In the genomic region with DNA sequence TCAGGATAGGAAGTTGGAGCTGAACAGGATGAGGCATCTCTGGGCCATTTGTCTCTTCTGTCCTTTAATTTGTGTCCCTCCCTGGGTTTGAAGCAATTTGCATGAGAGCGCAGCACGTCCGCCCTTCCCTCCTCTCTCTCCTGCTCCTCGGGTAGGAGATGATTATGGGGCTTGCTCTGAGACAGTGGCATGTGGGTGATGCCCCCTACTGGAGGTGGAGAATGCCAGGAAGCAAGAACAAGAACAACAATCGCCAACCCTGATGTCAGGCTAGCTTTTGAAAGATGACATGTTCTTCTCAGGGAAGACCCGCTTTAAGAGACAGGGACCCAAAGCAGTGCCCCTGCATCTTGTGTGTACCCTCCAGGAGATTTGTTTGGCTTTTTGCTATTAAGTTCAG, we compare ENCODE assay signal across 10 cellular contexts.
DNase-seq lines count a peak whose midpoint lies in the region; ATAC-seq and TF ChIP-seq lines count a peak whose summit lies in the region.
"Had no signal": no experiment of that assay in that cellular context is flagged by ENCODE, and none has a peak within 500 bp of the region (broad histone marks: within the 10 kb centered on the region; RNA-seq: fewer than 3 reads in every experiment).

No MANE protein-coding gene starts in this region.

- H3K36me3 ChIP-seq in SK-N-SH (replicated peaks in 1 of 2; ENCODE audit: control insufficient read depth in 1 of 2, insufficient read depth in 2 of 2, low read length in 1 of 2) (no peaks in the 10 kb centered on the region), Loucy (ENCODE audit: insufficient read depth, low read length) (no peaks in the 10 kb centered on the region), mesendoderm (ENCODE audit: control insufficient read depth, insufficient read depth, low read length) (no peaks in the 10 kb centered on the region)
- H3K36me3 ChIP-seq: BLaER1 treated with 17β-estradiol and CSF1 and Interleukin-3, amounts not matched to agents 10 nM and 100 nM; pancreas had no signal

- H3K9ac ChIP-seq in SK-N-SH (no peak overlapping the region), Loucy (ENCODE audit: low read depth, low read length, poor library complexity, severe bottlenecking) (no peak overlapping the region), mesendoderm (ENCODE audit: low read length) (no peak overlapping the region)
- H3K9ac ChIP-seq: BLaER1 treated with 17β-estradiol and CSF1 and Interleukin-3, amounts not matched to agents 10 nM and 100 nM had no signal

- H3K27me3 ChIP-seq in SK-N-SH (ENCODE audit: insufficient read depth) (no peaks in the 10 kb centered on the region), Loucy (ENCODE audit: insufficient read depth, low read length, poor library complexity, severe bottlenecking) (no peaks in the 10 kb centered on the region), mesendoderm (ENCODE audit: insufficient read depth, low read length, poor library complexity) (no peaks in the 10 kb centered on the region)
- H3K27me3 ChIP-seq: pancreas had no signal

- no peaks in the 10 kb centered on the region for H3F3A ChIP-seq in SK-N-SH (replicated peaks; ENCODE audit: insufficient read depth)
- H3F3A ChIP-seq in Loucy (ENCODE audit: low read depth) = no peaks in the 10 kb centered on the region

- no peak overlapping the region for H2AFZ ChIP-seq in SK-N-SH (ENCODE audit: low read depth)
- H2AFZ ChIP-seq in Loucy (ENCODE audit: low read length) = peak overlapping the region; percentile 54; the same call in 1 of the 2 replicates

- intact Hi-C loops in activated CD8-positive, alpha-beta T cell treated with anti-CD3 and anti-CD28 coated beads for 36 hours (cut with micrococcal nuclease) = no loop called here

- H2BK15ac ChIP-seq in mesendoderm (replicated peaks; ENCODE audit: low read depth) = no peak overlapping the region

- H3K27ac ChIP-seq in SK-N-SH (ENCODE audit: low read depth in 2 of 2, low read length in 1 of 2) (no peak overlapping the region), mesendoderm (ENCODE audit: low read depth, low read length) (no peak overlapping the region)
- H3K27ac ChIP-seq: BLaER1 treated with 17β-estradiol and CSF1 and Interleukin-3, amounts not matched to agents 10 nM and 100 nM; pancreas had no signal

- no peak for TF ChIP-seq EP300 in SK-N-SH (IDR thresholded peaks at IDR 0.05; ENCODE audit: borderline replicate concordance in 1 of 2, low read depth in 1 of 2, low read length in 1 of 2)

- POLR2A ChIA-PET in SK-N-SH (lab: Yijun Ruan, JAX) = no interaction called here
- POLR2A ChIA-PET in activated CD8-positive, alpha-beta T cell treated with anti-CD3 and anti-CD28 coated beads for 36 hours (lab: Charles Lee) = no interaction called here

- H3K4me1 Mint-ChIP-seq in activated CD8-positive, alpha-beta T cell treated with anti-CD3 and anti-CD28 coated beads for 36 hours (ENCODE audit: low read depth) = no peaks in the 10 kb centered on the region

- H3K4me1 ChIP-seq in SK-N-SH (ENCODE audit: control insufficient read depth in 1 of 2, insufficient read depth in 2 of 2, low read depth in 1 of 2, low read length in 1 of 2) (no peaks in the 10 kb centered on the region; a peak in 1 of 4 replicates), Loucy (ENCODE audit: insufficient read depth, low read length, poor library complexity, severe bottlenecking) (no peaks in the 10 kb centered on the region), mesendoderm (ENCODE audit: control insufficient read depth, low read depth, low read length) (no peaks in the 10 kb centered on the region)
- H3K4me1 ChIP-seq: pancreas had no signal

- no peaks in the 10 kb centered on the region for H4K20me1 ChIP-seq in SK-N-SH (ENCODE audit: insufficient read depth)
- H4K20me1 ChIP-seq in Loucy (ENCODE audit: insufficient read depth, low read length, poor library complexity, severe bottlenecking) = no peaks in the 10 kb centered on the region
- H4K20me1 ChIP-seq: BLaER1 treated with 17β-estradiol and CSF1 and Interleukin-3, amounts not matched to agents 10 nM and 100 nM had no signal

- no peak overlapping the region for H3K4me3 Mint-ChIP-seq in activated CD8-positive, alpha-beta T cell treated with anti-CD3 and anti-CD28 coated beads for 36 hours

- no peaks in the 10 kb centered on the region for H3K36me3 Mint-ChIP-seq in activated CD8-positive, alpha-beta T cell treated with anti-CD3 and anti-CD28 coated beads for 36 hours (ENCODE audit: low read depth)

- no peaks in the 10 kb centered on the region for H3K9me2 ChIP-seq in SK-N-SH
- H3K9me2 ChIP-seq in Loucy (replicated peaks; ENCODE audit: low read depth, low read length) = no peaks in the 10 kb centered on the region

- H3K27me3 Mint-ChIP-seq in activated CD8-positive, alpha-beta T cell treated with anti-CD3 and anti-CD28 coated beads for 36 hours = no peaks in the 10 kb centered on the region

- no peak overlapping the region for H2BK120ac ChIP-seq in mesendoderm (ENCODE audit: low read depth, low read length)

- no peak overlapping the region for H4K8ac ChIP-seq in mesendoderm (ENCODE audit: low read depth, low read length)

- H3K79me2 ChIP-seq in SK-N-SH (ENCODE audit: insufficient read depth) = no peaks in the 10 kb centered on the region
- H3K79me2 ChIP-seq in Loucy (ENCODE audit: insufficient read depth, low read length) = no peaks in the 10 kb centered on the region
- H3K79me2 ChIP-seq in mesendoderm (ENCODE audit: control insufficient read depth, insufficient read depth, low read length) = no peaks in the 10 kb centered on the region

- no peak overlapping the region for H2AK5ac ChIP-seq in mesendoderm (ENCODE audit: low read length)

- CTCF ChIA-PET in SK-N-SH (lab: Yijun Ruan, JAX) = interaction anchor here (1.0 kb wide), 1 partner anchor 9 kb away, joined by 4 read pairs; no protein-coding TSS in a partner anchor
- CTCF ChIA-PET in activated CD8-positive, alpha-beta T cell treated with anti-CD3 and anti-CD28 coated beads for 36 hours (lab: Charles Lee) = interaction anchor here (1.0 to 1.9 kb wide), 2 partner anchors 9 to 23 kb away, joined by 3 to 10 read pairs; no protein-coding TSS in a partner anchor

- H3K79me1 ChIP-seq in mesendoderm (ENCODE audit: low read length) = no peaks in the 10 kb centered on the region

- 62% methylated on average over 6 of the region's 6 CpGs for WGBS in SK-N-SH (ENCODE audit: low lambda C conversion rate)
- no CpG with 5 or more reads among the region's 6 CpGs for WGBS in mesendoderm (ENCODE audit: extremely low coverage, insufficient coverage, low lambda C conversion rate)

- DNase-seq in SK-N-SH (no peak), mesendoderm (peak; percentile 93), glomerular visceral epithelial cell (ENCODE audit: extremely low spot score) (no peak)
- DNase-seq in activated CD8-positive, alpha-beta T cell treated with anti-CD3 and anti-CD28 coated beads for 36 hours = peak; percentile 39
- DNase-seq: pancreas had no signal

- H3K4me2 ChIP-seq in SK-N-SH (no peak overlapping the region), Loucy (ENCODE audit: low read depth, low read length, poor library complexity, severe bottlenecking) (no peak overlapping the region), mesendoderm (ENCODE audit: low read length) (no peak overlapping the region)

- H3K9me3 Mint-ChIP-seq in activated CD8-positive, alpha-beta T cell treated with anti-CD3 and anti-CD28 coated beads for 36 hours = no peaks in the 10 kb centered on the region

- H3K9me3 ChIP-seq in SK-N-SH = no peaks in the 10 kb centered on the region
- no peaks in the 10 kb centered on the region for H3K9me3 ChIP-seq in Loucy (ENCODE audit: insufficient read depth, low read depth, low read length)
- H3K9me3 ChIP-seq: pancreas had no signal

- H3K27ac Mint-ChIP-seq in activated CD8-positive, alpha-beta T cell treated with anti-CD3 and anti-CD28 coated beads for 36 hours = no peak overlapping the region

- H3K23ac ChIP-seq in mesendoderm (ENCODE audit: low read length) = no peak overlapping the region

- ATAC-seq in SK-N-SH treated with all-trans-retinoic acid at 6 μM for 48 hours (no peak), GM18520 (IDR thresholded peaks at IDR 0.05; ENCODE audit: unreplicated experiment) (no peak), GM18498 (IDR thresholded peaks at IDR 0.05; ENCODE audit: unreplicated experiment) (no peak)
- ATAC-seq in activated CD8-positive, alpha-beta T cell treated with anti-CD3 and anti-CD28 coated beads for 36 hours = no peak

- TF ChIP-seq CTCF in SK-N-SH (IDR thresholded peaks at IDR 0.05) = peak; percentile 40
- TF ChIP-seq CTCF in Loucy (conservative IDR thresholded peaks at IDR 0.05; ENCODE audit: low read length) = peak; percentile 87
- no peak for TF ChIP-seq CTCF in activated CD8-positive, alpha-beta T cell treated with anti-CD3 and anti-CD28 coated beads for 36 hours (IDR thresholded peaks at IDR 0.05)

- H3K56ac ChIP-seq in mesendoderm (ENCODE audit: low read length) = no peak overlapping the region

- no peak overlapping the region for H4K5ac ChIP-seq in mesendoderm (ENCODE audit: low read length)

- H2BK5ac ChIP-seq in mesendoderm (ENCODE audit: low read length) = no peak overlapping the region

- H3K18ac ChIP-seq in mesendoderm (ENCODE audit: low read length) = no peak overlapping the region

- H3K4me3 ChIP-seq in SK-N-SH (ENCODE audit: low read depth in 2 of 2, low read length in 1 of 2) (no peak overlapping the region), Loucy (ENCODE audit: low read length, poor library complexity, severe bottlenecking) (no peak overlapping the region), mesendoderm (ENCODE audit: low read length) (no peak overlapping the region)
- H3K4me3 ChIP-seq: BLaER1 treated with 17β-estradiol and CSF1 and Interleukin-3, amounts not matched to agents 10 nM and 100 nM; pancreas had no signal

- TF ChIP-seq RAD21 in SK-N-SH (IDR thresholded peaks at IDR 0.05; ENCODE audit: low read length) = peak; percentile 31; the same call in 1 of the 2 replicates

- H3K4ac ChIP-seq in mesendoderm (ENCODE audit: low read depth, low read length) = no peak overlapping the region

TF ChIP-seq in SK-N-SH, 30 proteins besides CTCF, POLR2A, EP300 and RAD21 (continues in another document):
- TF ChIP-seq RCOR1 (IDR thresholded peaks at IDR 0.05; ENCODE audit: low read length) = no peak
- TF ChIP-seq POLR2AphosphoS5 (IDR thresholded peaks at IDR 0.05; ENCODE audit: low read depth, low read length) = no peak
- TF ChIP-seq TEAD4 (IDR thresholded peaks at IDR 0.05; ENCODE audit: borderline replicate concordance, insufficient read depth) = no peak
- no peak for TF ChIP-seq TAF1 (IDR thresholded peaks at IDR 0.05; ENCODE audit: borderline replicate concordance, low read depth, low read length)

TF ChIP-seq in SK-N-SH treated with all-trans-retinoic acid at 6 μM for 48 hours, 23 proteins besides CTCF, POLR2A, EP300 and RAD21 (continues in another document):
- TF ChIP-seq ZNF565 (CRISPR knock-in tag; conservative IDR thresholded peaks at IDR 0.05; ENCODE audit: low read depth) = no peak
- no peak for TF ChIP-seq SNAI2 (CRISPR knock-in tag; IDR thresholded peaks at IDR 0.05)
- TF ChIP-seq PPARA (CRISPR knock-in tag; IDR thresholded peaks at IDR 0.05; ENCODE audit: borderline replicate concordance) = no peak
- no peak for TF ChIP-seq CSDC2 (CRISPR knock-in tag; IDR thresholded peaks at IDR 0.05)
- TF ChIP-seq ARNTL (CRISPR knock-in tag; IDR thresholded peaks at IDR 0.05; ENCODE audit: borderline replicate concordance, low read depth) = no peak
- no peak for TF ChIP-seq ZNF70 (CRISPR knock-in tag; IDR thresholded peaks at IDR 0.05)

Comparison
In these comparisons a context has a peak if more than half of its experiments do, and no peak if none do; other contexts are left out.
1. DNase-seq: peak in activated CD8-positive, alpha-beta T cell treated with anti-CD3 and anti-CD28 coated beads for 36 hours (single experiment) and mesendoderm (single experiment); none in SK-N-SH (single experiment) and glomerular visceral epithelial cell (single experiment).